In the genomic region with DNA sequence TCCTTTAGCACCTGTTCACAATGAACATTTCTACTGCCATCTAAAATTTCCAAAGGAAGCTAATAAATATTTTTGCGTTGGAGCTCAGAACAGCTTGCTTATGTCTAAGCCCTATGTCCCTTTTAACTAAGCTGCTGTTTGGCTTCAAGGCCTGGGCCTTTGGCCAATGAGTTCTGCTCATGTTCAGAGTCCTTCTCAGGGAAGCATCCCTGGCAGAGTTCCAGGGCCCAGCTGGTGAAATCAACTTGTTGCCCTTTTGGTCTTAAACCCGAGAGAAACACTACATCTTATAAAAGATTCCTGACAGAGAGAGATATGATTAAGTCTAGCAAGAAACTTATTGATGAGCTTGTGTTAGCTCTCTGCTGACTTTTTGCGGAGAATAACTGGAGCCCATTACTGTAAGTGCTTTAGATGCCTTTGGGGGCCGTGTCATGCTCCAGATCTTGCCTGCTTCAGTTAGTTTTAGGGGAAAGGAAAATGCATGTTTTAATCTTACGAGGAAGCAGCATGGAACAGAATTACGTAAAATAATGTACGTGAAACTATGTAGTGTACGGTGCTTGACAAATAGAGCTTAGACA, we compare ENCODE assay signal across 10 cellular contexts.
DNase-seq lines count a peak whose midpoint lies in the region; ATAC-seq and TF ChIP-seq lines count a peak whose summit lies in the region.
"Had no signal": no experiment of that assay in that cellular context is flagged by ENCODE, and none has a peak within 500 bp of the region (broad histone marks: within the 10 kb centered on the region; RNA-seq: fewer than 3 reads in every experiment).

No MANE protein-coding gene starts in this region.

- TF ChIP-seq POLR2A in sigmoid colon (IDR thresholded peaks at IDR 0.05) = no peak

- intact Hi-C loops in left ventricle myocardium inferior (cut with micrococcal nuclease) = no loop called here
- intact Hi-C loops in sigmoid colon (cut with DNase I) = loop anchor here (2.0 to 10.0 kb wide), 3 partner anchors 63 to 455 kb away; partner anchors contain the start of gene STK39

- no peak for ATAC-seq in stimulated activated naive CD8-positive, alpha-beta T cell treated with anti-CD3 and anti-CD28 coated beads, Interleukin-15, Interleukin-2, amounts not matched to agents 100 U/mL and 50 U/mL, for 24 hours
- ATAC-seq in GM18873 (IDR thresholded peaks at IDR 0.05; ENCODE audit: low FRiP score, unreplicated experiment) (no peak), GM18498 (IDR thresholded peaks at IDR 0.05; ENCODE audit: unreplicated experiment) (no peak)
- ATAC-seq: T-cell had no signal

- H3K4me3 ChIP-seq in HFF-Myc (replicated peaks; ENCODE audit: low read depth, low read length) (no peak overlapping the region), left ventricle myocardium inferior (no peak overlapping the region), sigmoid colon (no peak overlapping the region)
- H3K4me3 ChIP-seq: upper lobe of left lung had no signal

- H3K27me3 ChIP-seq in left ventricle myocardium inferior (ENCODE audit: low read depth) (no peaks in the 10 kb centered on the region), sigmoid colon (no peaks in the 10 kb centered on the region)
- H3K27me3 ChIP-seq: upper lobe of left lung had no signal

- 42 to 66% methylated on average over 8 of the region's 8 CpGs for WGBS in sigmoid colon, 2 donors

- H3K27ac ChIP-seq in left ventricle myocardium inferior (replicated peaks) = peak overlapping the region; percentile 9
- H3K27ac ChIP-seq in sigmoid colon = peak overlapping the region; percentile 45 to 71 (median 49)
- H3K27ac ChIP-seq: upper lobe of left lung had no signal

- peak in 3 of 4 donors; percentile 31 to 77 (median 48) for TF ChIP-seq EP300 in sigmoid colon (IDR thresholded peaks at IDR 0.05)

- no peaks in the 10 kb centered on the region for H3K9me3 ChIP-seq in left ventricle myocardium inferior (replicated peaks)
- H3K9me3 ChIP-seq in sigmoid colon = no peaks in the 10 kb centered on the region
- H3K9me3 ChIP-seq: upper lobe of left lung had no signal

- peak; percentile 67 for DNase-seq in HFF-Myc (ENCODE audit: extremely low read depth, low read depth)
- peak in 35 of 58 donors; percentile 2 to 88 (median 28) for DNase-seq in anterior cingulate cortex (lab: John Stamatoyannopoulos, UW)
- peak; percentile 85 for DNase-seq in left ventricle myocardium inferior
- peak; percentile 97 for DNase-seq in sigmoid colon
- DNase-seq in GF-D8 (lab: John Stamatoyannopoulos, UW) = no peak
- no peak for DNase-seq in stimulated activated naive CD8-positive, alpha-beta T cell treated with anti-CD3 and anti-CD28 coated beads, Interleukin-15, Interleukin-2, amounts not matched to agents 100 U/mL and 50 U/mL, for 24 hours
- DNase-seq: T-cell had no signal

- no peaks in the 10 kb centered on the region for H3K36me3 ChIP-seq in left ventricle myocardium inferior
- no peaks in the 10 kb centered on the region for H3K36me3 ChIP-seq in sigmoid colon
- H3K36me3 ChIP-seq: upper lobe of left lung had no signal

- TF ChIP-seq CTCF in HFF-Myc (IDR thresholded peaks at IDR 0.05; ENCODE audit: low read depth, low read length, missing control alignments) (no peak), left ventricle myocardium inferior (IDR thresholded peaks at IDR 0.05; ENCODE audit: borderline replicate concordance) (no peak), sigmoid colon (IDR thresholded peaks at IDR 0.05) (no peak)

- peaks cover 25% of the 10 kb centered on the region for H3K4me1 ChIP-seq in left ventricle myocardium inferior
- H3K4me1 ChIP-seq in sigmoid colon = peaks cover 0 to 34% (median 22%) of the 10 kb centered on the region in 4 donors
- H3K4me1 ChIP-seq: upper lobe of left lung had no signal

Comparison
In these comparisons a context has a peak if more than half of its experiments do, and no peak if none do; other contexts are left out.
1. DNase-seq: peak in HFF-Myc (single experiment), anterior cingulate cortex (35 of 58), left ventricle myocardium inferior (single experiment) and sigmoid colon (single experiment); none in GF-D8 (single experiment) and stimulated activated naive CD8-positive, alpha-beta T cell treated with anti-CD3 and anti-CD28 coated beads, Interleukin-15, Interleukin-2, amounts not matched to agents 100 U/mL and 50 U/mL, for 24 hours (single experiment).